In genomic region chr14:66708262-66708661, GRCh38 we compare ENCODE assay signal across 22 cellular contexts.
"Had no signal": no experiment of that assay in that cellular context is flagged by ENCODE, and none has a peak within 500 bp of the region (broad histone marks: within the 10 kb centered on the region; RNA-seq: fewer than 3 reads in every experiment).

No MANE protein-coding gene starts in this region.

- H3K27me3 Mint-ChIP-seq: memory B cell; natural killer cell treated with Interleukin-12 subunit alpha and Interleukin-12 subunit beta and Interleukin-15 and Interleukin-18, amount 100 ng/mL, for 72 hours had no signal

- DNase-seq: colonic mucosa; dermis blood vessel endothelial cell; gastrocnemius medialis; heart right ventricle; hypothalamus; islet precursor cell; left ventricle myocardium inferior; lower lobe of right lung; midbrain; nucleus accumbens; ovary; small intestine; stimulated activated CD4-positive, alpha-beta T cell treated with anti-CD3 and anti-CD28 coated beads, Interleukin-12 subunit alpha, Interleukin-12 subunit beta, amount 100 ng/mL, for 4 hours; stimulated activated naive CD4-positive, alpha-beta T cell; stomach; substantia nigra; transverse colon had no signal

- H3K27ac ChIP-seq: colonic mucosa, gastrocnemius medialis, heart right ventricle, left ventricle myocardium inferior, lower lobe of right lung, neural progenitor cell, ovary, right atrium auricular region, stomach, thoracic aorta, transverse colon had no signal

- H3K4me1 Mint-ChIP-seq: memory B cell had no signal

- FAIRE-seq: small intestine had no signal

- H3K9ac ChIP-seq: neural progenitor cell had no signal

- H3K36me3 ChIP-seq: colonic mucosa, gastrocnemius medialis, heart right ventricle, left ventricle myocardium inferior, lower lobe of right lung, neural progenitor cell, ovary, right atrium auricular region, stomach, thoracic aorta, transverse colon had no signal

- H2AFZ ChIP-seq: neural progenitor cell had no signal

- H3K4me3 ChIP-seq: colonic mucosa, gastrocnemius medialis, heart right ventricle, left ventricle myocardium inferior, lower lobe of right lung, neural progenitor cell, ovary, right atrium auricular region, stomach, thoracic aorta, transverse colon had no signal

- H3K4me1 ChIP-seq: colonic mucosa, gastrocnemius medialis, left ventricle myocardium inferior, lower lobe of right lung, neural progenitor cell, right atrium auricular region, stomach, transverse colon had no signal

- ATAC-seq: gastrocnemius medialis; heart right ventricle; lower lobe of right lung; natural killer cell treated with Interleukin-12 subunit alpha and Interleukin-12 subunit beta and Interleukin-15 and Interleukin-18, amount 100 ng/mL, for 72 hours had no signal

- H3K27ac Mint-ChIP-seq: memory B cell; natural killer cell treated with Interleukin-12 subunit alpha and Interleukin-12 subunit beta and Interleukin-15 and Interleukin-18, amount 100 ng/mL, for 72 hours; neural progenitor cell had no signal

- H3K4me3 Mint-ChIP-seq: memory B cell; natural killer cell treated with Interleukin-12 subunit alpha and Interleukin-12 subunit beta and Interleukin-15 and Interleukin-18, amount 100 ng/mL, for 72 hours; neural progenitor cell had no signal

- H3K36me3 Mint-ChIP-seq: neural progenitor cell had no signal

- H3K9me3 ChIP-seq: colonic mucosa, ovary had no signal

- H3K4me2 ChIP-seq: neural progenitor cell had no signal

- H3K27me3 ChIP-seq: colonic mucosa, gastrocnemius medialis, heart right ventricle, neural progenitor cell, ovary, right atrium auricular region, stomach, transverse colon had no signal
